Comparison of ENCODE assay signal across 1 cellular context in genomic region chr1:109754738-109755137, GRCh38.
TF ChIP-seq lines count a peak whose summit lies in the region.

No MANE protein-coding gene starts in this region.

TF ChIP-seq in endothelial cell of umbilical vein, 7 proteins besides CTCF, POLR2A, EP300 and RAD21:
- no peak for TF ChIP-seq JUN (IDR thresholded peaks at IDR 0.05; ENCODE audit: borderline replicate concordance, insufficient read depth, insufficient read length, low read depth)
- no peak for TF ChIP-seq MAX (IDR thresholded peaks at IDR 0.05; ENCODE audit: insufficient read depth, insufficient read length)
- no peak for TF ChIP-seq MYC (IDR thresholded peaks at IDR 0.05; ENCODE audit: low read depth, low read length)
- TF ChIP-seq GATA2 (IDR thresholded peaks at IDR 0.05; ENCODE audit: insufficient read depth, insufficient read length, low read depth, low read length) = no peak
- TF ChIP-seq EZH2 (IDR thresholded peaks at IDR 0.05; ENCODE audit: borderline replicate concordance, low read depth, low read length, severe bottlenecking) = no peak
- TF ChIP-seq FOS (IDR thresholded peaks at IDR 0.05; ENCODE audit: borderline replicate concordance, insufficient read depth, low read length) = no peak
- TF ChIP-seq POLR2AphosphoS5 (IDR thresholded peaks at IDR 0.05; ENCODE audit: insufficient read depth, low read depth, low read length) = no peak
